ENCODE assay signal across 10 cellular contexts in the genomic region with DNA sequence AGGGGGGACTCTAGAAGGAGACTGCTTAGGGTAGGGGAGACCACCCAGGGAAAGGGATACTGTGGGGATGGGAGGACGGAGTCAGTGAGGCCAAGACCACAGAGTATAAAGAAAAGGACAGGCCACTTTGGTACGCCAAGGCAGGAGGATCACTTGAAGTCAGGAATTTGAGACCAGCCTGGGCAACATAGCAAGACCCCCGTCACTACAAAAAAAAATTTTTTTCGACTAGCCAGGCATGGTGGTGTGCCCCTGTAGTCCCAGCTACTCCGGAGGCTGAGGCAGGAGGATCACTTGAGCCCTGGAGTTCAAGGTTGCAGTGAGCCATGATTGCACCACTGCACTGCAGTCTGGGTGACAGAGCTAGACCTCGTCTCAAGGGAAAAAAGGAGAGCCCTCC. TPM values are rescaled to one million over a fixed set of nuclear protein-coding genes. Genes with fewer than 3 reads are reported as not detected.
DNase-seq lines count a peak whose midpoint lies in the region; ATAC-seq and TF ChIP-seq lines count a peak whose summit lies in the region.
"Had no signal": no experiment of that assay in that cellular context is flagged by ENCODE, and none has a peak within 500 bp of the region (broad histone marks: within the 10 kb centered on the region; RNA-seq: fewer than 3 reads in every experiment).

No MANE protein-coding gene starts in this region.

- peak overlapping the region in 3 of 6 donors; percentile 24 to 80 (median 35) for H3K27ac Mint-ChIP-seq in immature natural killer cell

- ATAC-seq in DND-41 (ENCODE audit: insufficient read depth, low read depth) = no peak
- no peak for ATAC-seq in GM21447 (IDR thresholded peaks at IDR 0.05; ENCODE audit: unreplicated experiment)

- intact Hi-C loops in OCI-LY7 (cut with micrococcal nuclease; ENCODE audit: unreplicated experiment) = no loop called here

- CTCF ChIA-PET in OCI-LY7 (lab: Charles Lee; ENCODE audit: unreplicated experiment) = no interaction called here

- no peaks in the 10 kb centered on the region for H3K79me2 ChIP-seq in DND-41 (ENCODE audit: insufficient read depth, low read length)
- H3K79me2 ChIP-seq in OCI-LY7 (ENCODE audit: insufficient read depth, low read depth, low read length) = no peaks in the 10 kb centered on the region

- H3K9ac ChIP-seq in DND-41 (ENCODE audit: low read depth, low read length) = no peak overlapping the region

- no peak overlapping the region for H3K4me3 ChIP-seq in DND-41 (ENCODE audit: low read depth in 1 of 2, low read length in 2 of 2)
- peak overlapping the region; percentile 26 for H3K4me3 ChIP-seq in OCI-LY7 (ENCODE audit: low read depth, low read length, poor library complexity, severe bottlenecking)

- H3K36me3 ChIP-seq in DND-41 (ENCODE audit: insufficient read depth, low read length) = no peaks in the 10 kb centered on the region
- no peaks in the 10 kb centered on the region for H3K36me3 ChIP-seq in OCI-LY7 (ENCODE audit: insufficient read depth, low read length)

- TF ChIP-seq CTCF in DND-41 (IDR thresholded peaks at IDR 0.05; ENCODE audit: borderline replicate concordance, extremely low read depth, low read length, poor library complexity, severe bottlenecking) = no peak
- TF ChIP-seq CTCF in OCI-LY7 (conservative IDR thresholded peaks at IDR 0.05; ENCODE audit: low read length) = no peak

- BruUV-seq in OCI-LY7 (replicated peaks; lab: Mats Ljungman, UMichigan) = no TSS peak

- peaks cover 23 to 27% of the 10 kb centered on the region in 2 donors for H3K4me1 Mint-ChIP-seq in immature natural killer cell

- H3K9me3 ChIP-seq in DND-41 (ENCODE audit: insufficient read depth, low read length, severe bottlenecking) (no peaks in the 10 kb centered on the region), OCI-LY7 (ENCODE audit: low read length) (no peaks in the 10 kb centered on the region)

- no peaks in the 10 kb centered on the region for H3K36me3 Mint-ChIP-seq in immature natural killer cell

- peak overlapping the region; percentile 25 to 63 (median 42) for H3K4me3 Mint-ChIP-seq in immature natural killer cell

- H3K27me3 ChIP-seq in DND-41 (ENCODE audit: insufficient read depth, low read length, poor library complexity) = no peaks in the 10 kb centered on the region

- peak overlapping the region; percentile 42 for H3K4me2 ChIP-seq in DND-41 (ENCODE audit: insufficient read depth, low read length)
- H3K4me2 ChIP-seq in OCI-LY7 (ENCODE audit: low read length) = peak overlapping the region; percentile 62

- H3K27ac ChIP-seq in DND-41 (ENCODE audit: low read length) = no peak overlapping the region
- H3K27ac ChIP-seq in OCI-LY7 (ENCODE audit: low read depth, low read length, poor library complexity, severe bottlenecking) = no peak overlapping the region

- POLR2A ChIA-PET in OCI-LY7 (lab: Charles Lee) = interaction anchor here (0.9 kb wide), 1 partner anchor 24 kb away, joined by 3 read pairs; no protein-coding TSS in a partner anchor

- DNase-seq in DND-41 (no peak), OCI-LY7 (ENCODE audit: low spot score) (no peak), immature natural killer cell (no peak), NCI-H82 (lab: John Stamatoyannopoulos, UW) (no peak)
- DNase-seq: kidney glomerular epithelial cell, NCI-H2171 had no signal

- H3K9me3 Mint-ChIP-seq in immature natural killer cell = no peaks in the 10 kb centered on the region

- H2AFZ ChIP-seq in DND-41 (ENCODE audit: low read depth, low read length) (peak overlapping the region; percentile 10; the same call in 1 of the 2 replicates), OCI-LY7 (ENCODE audit: low read length) (peak overlapping the region; percentile 85)

- no peaks in the 10 kb centered on the region for H4K20me1 ChIP-seq in DND-41 (ENCODE audit: insufficient read depth, low read length)
- H4K20me1 ChIP-seq in OCI-LY7 (ENCODE audit: insufficient read depth, low read length) = no peaks in the 10 kb centered on the region

- H3K4me1 ChIP-seq in DND-41 (ENCODE audit: insufficient read depth, low read length) (peaks cover 8% of the 10 kb centered on the region), OCI-LY7 (ENCODE audit: insufficient read depth, low read length, poor library complexity, severe bottlenecking) (peaks cover 12% of the 10 kb centered on the region)

- H3K9me2 ChIP-seq in OCI-LY7 (ENCODE audit: insufficient read depth, low read length) = no peaks in the 10 kb centered on the region

- no peaks in the 10 kb centered on the region for H3K27me3 Mint-ChIP-seq in immature natural killer cell (ENCODE audit: low read depth in 3 of 3)

RNA-seq across cellular contexts. Expression of a gene that starts 6.6 kb away (rescaled TPM):
- not detected in 2 replicates for total RNA-seq in OCI-LY7 (2014; rRNA removed; shearing (Covaris generic))
- not detected in 2 replicates for total RNA-seq in OCI-LY7 (2022)
- polyA plus RNA-seq in immature natural killer cell = not detected
- total RNA-seq: right cardiac atrium; T-helper 1 cell treated with Interleukin-12 subunit alpha and Interleukin-12 subunit beta and Interleukin-4 antibody, amounts not matched to agents 30 ng/mL and 1 ng/mL, for 36 hours; temporal lobe had no signal
- polyA plus RNA-seq: right cardiac atrium had no signal

RNA-seq across cellular contexts. Expression of a gene that starts 10.4 kb away (rescaled TPM):
- not detected in 2 replicates for total RNA-seq in OCI-LY7 (2014; rRNA removed; shearing (Covaris generic))
- not detected in 2 replicates for total RNA-seq in OCI-LY7 (2022)
- under 1 TPM in 1 of 3 donors, not detected in 2; 0.45 TPM for polyA plus RNA-seq in immature natural killer cell
- total RNA-seq: right cardiac atrium; T-helper 1 cell treated with Interleukin-12 subunit alpha and Interleukin-12 subunit beta and Interleukin-4 antibody, amounts not matched to agents 30 ng/mL and 1 ng/mL, for 36 hours; temporal lobe had no signal
- polyA plus RNA-seq: right cardiac atrium had no signal

RNA-seq across cellular contexts. Expression of a gene that starts 30.0 kb away (rescaled TPM):
- total RNA-seq in OCI-LY7 (2014; rRNA removed; shearing (Covaris generic)) = not detected in 2 replicates
- total RNA-seq in OCI-LY7 (2022) = not detected in 2 replicates
- polyA plus RNA-seq in immature natural killer cell = not detected
- total RNA-seq: right cardiac atrium; T-helper 1 cell treated with Interleukin-12 subunit alpha and Interleukin-12 subunit beta and Interleukin-4 antibody, amounts not matched to agents 30 ng/mL and 1 ng/mL, for 36 hours; temporal lobe had no signal
- polyA plus RNA-seq: right cardiac atrium had no signal

RNA-seq across cellular contexts. Expression of a gene that starts 34.1 kb away (rescaled TPM):
- not detected in 2 replicates for total RNA-seq in OCI-LY7 (2014; rRNA removed; shearing (Covaris generic))
- total RNA-seq in OCI-LY7 (2022) = not detected in 2 replicates
- not detected for polyA plus RNA-seq in immature natural killer cell
- total RNA-seq: right cardiac atrium; T-helper 1 cell treated with Interleukin-12 subunit alpha and Interleukin-12 subunit beta and Interleukin-4 antibody, amounts not matched to agents 30 ng/mL and 1 ng/mL, for 36 hours; temporal lobe had no signal
- polyA plus RNA-seq: right cardiac atrium had no signal

RNA-seq across cellular contexts. Expression of a gene that starts 41.4 kb away (rescaled TPM):
- not detected in 2 replicates for total RNA-seq in OCI-LY7 (2014; rRNA removed; shearing (Covaris generic))
- total RNA-seq in OCI-LY7 (2022) = not detected in 2 replicates
- polyA plus RNA-seq in immature natural killer cell = not detected
- total RNA-seq: right cardiac atrium; T-helper 1 cell treated with Interleukin-12 subunit alpha and Interleukin-12 subunit beta and Interleukin-4 antibody, amounts not matched to agents 30 ng/mL and 1 ng/mL, for 36 hours; temporal lobe had no signal
- polyA plus RNA-seq: right cardiac atrium had no signal
